Comparison of ENCODE assay signal across 1 cellular context in genomic region chr1:206804156-206804737, GRCh38.
TF ChIP-seq lines count a peak whose summit lies in the region.

No MANE protein-coding gene starts in this region.

TF ChIP-seq in IMR-90, 13 proteins besides CTCF, POLR2A, EP300 and RAD21:
- TF ChIP-seq BHLHE40 (IDR thresholded peaks at IDR 0.05; ENCODE audit: low read depth, low read length) (no peak), MAFK (IDR thresholded peaks at IDR 0.05; ENCODE audit: low read depth, low read length) (0 out of 2 replicates have a peak, but pooled peaks have one; percentile 5), FOS (IDR thresholded peaks at IDR 0.05; ENCODE audit: low read depth, low read length) (no peak), NFE2L2 (IDR thresholded peaks at IDR 0.05; ENCODE audit: low read depth, low read length) (no peak), RCOR1 (IDR thresholded peaks at IDR 0.05; ENCODE audit: insufficient replicate concordance, low read length) (no peak), MAZ (IDR thresholded peaks at IDR 0.05; ENCODE audit: borderline replicate concordance, low read depth, low read length) (no peak)
TF ChIP-seq in IMR-90: peak in this region for 1.
